ENCODE assay signal across 28 cellular contexts in the genomic region with DNA sequence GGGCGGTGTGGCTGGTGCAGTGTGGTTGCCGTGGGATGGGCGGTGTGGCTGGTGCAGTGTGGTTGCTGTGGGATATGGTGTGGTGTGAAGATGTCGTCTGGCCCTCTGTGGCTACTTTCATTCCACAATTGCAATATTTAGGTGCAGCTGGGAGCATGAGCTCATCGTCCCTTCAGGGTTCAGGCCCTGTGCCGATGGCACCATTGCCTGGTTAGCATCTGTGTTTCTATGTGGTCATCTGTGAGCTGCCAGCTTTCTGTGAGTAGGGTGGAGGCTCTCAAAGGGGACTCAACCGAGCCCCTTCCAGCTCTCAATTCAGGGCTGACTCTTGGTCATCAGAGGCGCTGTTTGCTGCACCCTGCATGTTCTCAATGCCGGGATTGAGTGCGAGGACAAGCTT. TPM values are rescaled to one million over a fixed set of nuclear protein-coding genes. Genes with fewer than 3 reads are reported as not detected.
A peak's percentile ranks its signal among the peaks of the same experiment; 100 is the strongest.
DNase-seq lines count a peak whose midpoint lies in the region; ATAC-seq lines count a peak whose summit lies in the region.
"Had no signal": no experiment of that assay in that cellular context is flagged by ENCODE, and none has a peak within 500 bp of the region (broad histone marks: within the 10 kb centered on the region; RNA-seq: fewer than 3 reads in every experiment).

No MANE protein-coding gene starts in this region.

- H3K9ac ChIP-seq in BLaER1: no peak overlapping the region

- no peak overlapping the region for H3K27ac ChIP-seq in BLaER1
- H3K27ac ChIP-seq in temporal lobe (ENCODE audit: low read depth, low read length): peak overlapping the region; percentile 13
- H3K27ac ChIP-seq: PC-9, SJSA1 had no signal

- intact Hi-C loops in cardiac septum (cut with DNase I): no loop called here

- H3K4me2 ChIP-seq in BLaER1: 0 out of 2 replicates have a peak overlapping the region, but pooled peaks have one; percentile 14
- H3K4me2 ChIP-seq: PC-9 had no signal

- ATAC-seq in HG03439 (IDR thresholded peaks at IDR 0.05; ENCODE audit: unreplicated experiment): no peak

- H3K36me3 ChIP-seq in BLaER1: no peaks in the 10 kb centered on the region
- H3K36me3 ChIP-seq: SJSA1 had no signal

- H4K20me1 ChIP-seq in BLaER1: peaks cover 34% of the 10 kb centered on the region; the same call in 1 of the 2 replicates

- no peaks in the 10 kb centered on the region for H3K9me3 ChIP-seq in BLaER1
- H3K9me3 ChIP-seq: SJSA1 had no signal

- H3K4me3 ChIP-seq in BLaER1: no peak overlapping the region
- H3K4me3 ChIP-seq: K562, PC-9, SJSA1 had no signal

- DNase-seq in myocyte (ENCODE audit: low read depth) (peak; percentile 70), pons (ENCODE audit: low spot score) (peak; percentile 24), KG1 (lab: John Stamatoyannopoulos, UW) (no peak), cardiac septum (ENCODE audit: low spot score) (no peak)
- DNase-seq: 8988T; ACHN; CD4-positive, CD25-positive, alpha-beta regulatory T cell; DMS153; MV-4-11; NCI-H1105; NCI-H1436 treated with DMSO at 0.1 percent for 48 hours; NCI-H187 treated with DMSO at 0.1 percent for 48 hours; NCI-H2171 treated with DMSO at 0.1 percent for 48 hours; NCI-H345; NCI-H524 treated with DMSO at 0.1 percent for 48 hours; NCI-H774; NK-92 treated with Interleukin-12 subunit alpha and Interleukin-12 subunit beta, amount 100 ng/mL, for 24 hours; PC-9; Right ventricle myocardium superior had no signal

- H3K4me1 ChIP-seq in BLaER1: peaks cover 15% of the 10 kb centered on the region; the same call in 1 of the 2 replicates
- H3K4me1 ChIP-seq: SJSA1 had no signal

- peaks cover 59% of the 10 kb centered on the region for H3K27me3 ChIP-seq in BLaER1

RNA-seq across cellular contexts. Expression of a gene that starts 3.6 kb away (rescaled TPM):
- total RNA-seq in myocyte: 3.6 and 16.8 TPM in 2 replicates
- 5.5 TPM for polyA plus RNA-seq in myocyte (2012)
- 3.9 TPM for total RNA-seq in temporal lobe
- total RNA-seq in cardiac septum: 0.19 TPM
- total RNA-seq: CD4-positive, CD25-positive, alpha-beta regulatory T cell; K562; LHCN-M2; MCF 10A; PC-9; Right ventricle myocardium superior; RPMI7951; SJSA1 had no signal
- polyA plus RNA-seq: BJ; CD4-positive, CD25-positive, alpha-beta regulatory T cell; K562 had no signal

Comparison
In these comparisons a context has a peak if more than half of its experiments do, and no peak if none do; other contexts are left out.
1. DNase-seq: peak in myocyte (single experiment) and pons (single experiment); none in KG1 (single experiment) and cardiac septum (single experiment).